ENCODE assay signal across 14 cellular contexts in the genomic region with DNA sequence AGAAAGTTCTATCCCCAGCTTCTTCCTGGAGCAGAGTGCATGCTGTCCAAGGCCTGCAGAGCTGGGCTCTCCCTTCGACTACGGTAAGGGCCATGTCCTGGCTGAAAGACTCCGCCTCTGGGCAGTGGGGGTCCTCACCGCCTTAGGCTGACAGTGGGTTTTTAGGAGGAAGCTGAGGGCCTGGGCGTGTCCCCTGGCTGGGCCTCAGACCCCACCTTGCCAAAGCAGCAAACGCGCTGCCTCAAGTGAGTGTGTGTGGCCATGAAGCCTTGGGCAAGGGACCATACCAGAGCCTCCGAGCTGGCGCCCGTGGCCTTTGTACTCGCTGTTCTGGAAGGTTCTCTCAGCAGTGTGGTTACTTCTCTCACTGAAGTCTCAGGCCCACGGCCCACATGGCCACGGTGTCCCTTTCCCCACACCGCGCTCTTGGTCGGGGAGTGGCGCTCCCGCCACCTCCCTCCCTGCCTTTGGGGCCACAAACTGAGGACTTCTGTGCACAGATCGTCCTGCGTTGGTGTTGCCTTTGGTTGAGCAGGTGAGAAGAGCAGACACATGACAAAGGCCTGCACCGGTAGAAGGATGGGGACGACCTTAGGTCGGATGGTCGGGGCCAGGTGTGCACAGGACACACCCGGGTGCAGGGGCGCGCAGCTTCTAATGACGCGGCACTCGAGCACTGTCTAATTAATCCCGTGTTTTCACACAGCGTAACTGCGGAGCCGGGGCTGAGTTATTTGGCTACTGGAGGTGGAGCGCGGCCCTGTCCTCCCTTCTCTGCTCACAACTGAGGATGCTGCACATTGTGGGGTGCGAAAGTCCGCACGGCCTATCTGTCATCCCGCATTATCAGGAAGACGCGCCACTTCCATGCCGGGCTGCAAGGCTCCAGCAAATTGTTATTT.
DNase-seq lines count a peak whose midpoint lies in the region; ATAC-seq and TF ChIP-seq lines count a peak whose summit lies in the region.
"Had no signal": no experiment of that assay in that cellular context is flagged by ENCODE, and none has a peak within 500 bp of the region (broad histone marks: within the 10 kb centered on the region; RNA-seq: fewer than 3 reads in every experiment).

No MANE protein-coding gene starts in this region.

- H2BK12ac ChIP-seq in neuronal stem cell (ENCODE audit: low read length) = no peak overlapping the region

- H3K4me3 ChIP-seq in neuronal stem cell (ENCODE audit: low read length in 2 of 2) = no peak overlapping the region

- peaks cover 3 to 9% of the 10 kb centered on the region in 2 donors for H3K9me3 ChIP-seq in neuronal stem cell (replicated peaks in 1 of 2; ENCODE audit: control insufficient read depth in 2 of 2, insufficient read depth in 1 of 2, low read depth in 1 of 2, low read length in 2 of 2)
- H3K9me3 ChIP-seq: Caco-2 had no signal

- H3K4ac ChIP-seq in neuronal stem cell (ENCODE audit: low read length) = no peak overlapping the region

- H3K18ac ChIP-seq in neuronal stem cell (ENCODE audit: low read length) = peak overlapping the region; percentile 77

- no peak for TF ChIP-seq CTCF in type B pancreatic cell (conservative IDR thresholded peaks at IDR 0.05)

- no peak overlapping the region for H2AFZ ChIP-seq in neuronal stem cell (ENCODE audit: low read length)

- no peak overlapping the region for H4K91ac ChIP-seq in neuronal stem cell (ENCODE audit: low read depth, low read length, poor library complexity)

- no CpG with 5 or more reads among the region's 43 CpGs for WGBS in neuronal stem cell (ENCODE audit: extremely low coverage in 2 of 2, insufficient read length in 2 of 2, insufficient replicate concordance in 1 of 2), 2 donors

- no peak overlapping the region for H3K23ac ChIP-seq in neuronal stem cell (ENCODE audit: low read depth, low read length, poor library complexity)

- H3K14ac ChIP-seq in neuronal stem cell (ENCODE audit: low read length) = peak overlapping the region; percentile 47

- H3K27me3 Mint-ChIP-seq in activated CD8-positive, alpha-beta memory T cell treated with anti-CD3 and anti-CD28 coated beads, Interleukin-2, amount 10 ng/mL, durations not matched to agents 7 days and 5 days = peaks cover 2% of the 10 kb centered on the region
- H3K27me3 Mint-ChIP-seq in type B pancreatic cell = no peaks in the 10 kb centered on the region
- no peaks in the 10 kb centered on the region for H3K27me3 Mint-ChIP-seq in activated T-cell treated with anti-CD3 and anti-CD28 coated beads, Interleukin-2, amount 50 U/mL, for 72 hours (ENCODE audit: low read depth)

- H3K79me1 ChIP-seq in neuronal stem cell (ENCODE audit: low read depth, low read length) = no peaks in the 10 kb centered on the region

- peaks cover 9% of the 10 kb centered on the region for H3K9me3 Mint-ChIP-seq in activated CD8-positive, alpha-beta memory T cell treated with anti-CD3 and anti-CD28 coated beads, Interleukin-2, amount 10 ng/mL, durations not matched to agents 7 days and 5 days (ENCODE audit: low read depth)
- H3K9me3 Mint-ChIP-seq in type B pancreatic cell = no peaks in the 10 kb centered on the region
- H3K9me3 Mint-ChIP-seq in activated T-cell treated with anti-CD3 and anti-CD28 coated beads, Interleukin-2, amount 50 U/mL, for 72 hours = peaks cover 5 to 6% of the 10 kb centered on the region in 2 donors
- H3K9me3 Mint-ChIP-seq: CD8-positive, alpha-beta memory T cell had no signal

- no peak overlapping the region for H3K27ac Mint-ChIP-seq in activated CD8-positive, alpha-beta memory T cell treated with anti-CD3 and anti-CD28 coated beads, Interleukin-2, amount 10 ng/mL, durations not matched to agents 7 days and 5 days
- H3K27ac Mint-ChIP-seq in type B pancreatic cell = no peak overlapping the region
- H3K27ac Mint-ChIP-seq in activated T-cell treated with anti-CD3 and anti-CD28 coated beads, Interleukin-2, amount 50 U/mL, for 72 hours = no peak overlapping the region
- H3K27ac Mint-ChIP-seq: CD14-positive monocyte, HFFc6 had no signal

- no peaks in the 10 kb centered on the region for H3K36me3 Mint-ChIP-seq in activated CD8-positive, alpha-beta memory T cell treated with anti-CD3 and anti-CD28 coated beads, Interleukin-2, amount 10 ng/mL, durations not matched to agents 7 days and 5 days
- H3K36me3 Mint-ChIP-seq in type B pancreatic cell = no peaks in the 10 kb centered on the region
- peaks cover 0 to 2% of the 10 kb centered on the region in 2 donors for H3K36me3 Mint-ChIP-seq in activated T-cell treated with anti-CD3 and anti-CD28 coated beads, Interleukin-2, amount 50 U/mL, for 72 hours (ENCODE audit: insufficient read depth in 2 of 2)
- H3K36me3 Mint-ChIP-seq: CD14-positive monocyte had no signal

- H2BK15ac ChIP-seq in neuronal stem cell (ENCODE audit: low read length) = no peak overlapping the region

- no peak overlapping the region for H4K8ac ChIP-seq in neuronal stem cell (ENCODE audit: low read depth, low read length)

- peak; percentile 42 for DNase-seq in activated CD8-positive, alpha-beta memory T cell treated with anti-CD3 and anti-CD28 coated beads for 24 hours
- DNase-seq in activated CD8-positive, alpha-beta memory T cell treated with anti-CD3 and anti-CD28 coated beads, Interleukin-2, amount 50 U/mL, for 4 hours = no peak
- DNase-seq in activated CD8-positive, alpha-beta memory T cell treated with anti-CD3 and anti-CD28 coated beads, Interleukin-2, amount 10 ng/mL, durations not matched to agents 7 days and 5 days = peak; percentile 34
- no peak for DNase-seq in neuronal stem cell (ENCODE audit: low spot score)
- peak; percentile 61 for DNase-seq in type B pancreatic cell (ENCODE audit: extremely low spot score, unreplicated experiment)
- no peak for DNase-seq in activated T-cell treated with anti-CD3 and anti-CD28 coated beads, Interleukin-2, amount 50 U/mL, for 72 hours
- no peak for DNase-seq in NOMO-1 (lab: John Stamatoyannopoulos, UW; ENCODE audit: unreplicated experiment in 2 of 2)
- DNase-seq: Caco-2; CD8-positive, alpha-beta memory T cell; HCEC 1CT; HFFc6 had no signal

- CTCF ChIA-PET in activated CD8-positive, alpha-beta memory T cell treated with anti-CD3 and anti-CD28 coated beads, Interleukin-2, amount 10 ng/mL, durations not matched to agents 7 days and 5 days (lab: Charles Lee) = no interaction called here

- no peak overlapping the region for H3K4me3 Mint-ChIP-seq in activated CD8-positive, alpha-beta memory T cell treated with anti-CD3 and anti-CD28 coated beads, Interleukin-2, amount 10 ng/mL, durations not matched to agents 7 days and 5 days
- H3K4me3 Mint-ChIP-seq in type B pancreatic cell = no peak overlapping the region
- no peak overlapping the region for H3K4me3 Mint-ChIP-seq in activated T-cell treated with anti-CD3 and anti-CD28 coated beads, Interleukin-2, amount 50 U/mL, for 72 hours
- H3K4me3 Mint-ChIP-seq: CD14-positive monocyte; CD8-positive, alpha-beta memory T cell; HFFc6 had no signal

- no peaks in the 10 kb centered on the region for H3K36me3 ChIP-seq in neuronal stem cell (replicated peaks in 1 of 2; ENCODE audit: control insufficient read depth in 2 of 2, insufficient read depth in 2 of 2, low read length in 2 of 2)

- no peak for ATAC-seq in activated CD8-positive, alpha-beta memory T cell treated with anti-CD3 and anti-CD28 coated beads, Interleukin-2, amount 10 ng/mL, durations not matched to agents 7 days and 5 days
- no peak for ATAC-seq in GM18520 (IDR thresholded peaks at IDR 0.05; ENCODE audit: unreplicated experiment)
- ATAC-seq in activated T-cell treated with anti-CD3 and anti-CD28 coated beads, Interleukin-2, amount 50 U/mL, for 72 hours (replicated peaks in 1 of 2) = no peak

- no peak overlapping the region for H3K27ac ChIP-seq in neuronal stem cell (replicated peaks; ENCODE audit: low read length)
- H3K27ac ChIP-seq: 22Rv1 had no signal

- H2BK5ac ChIP-seq in neuronal stem cell (ENCODE audit: low read length) = peak overlapping the region; percentile 7

- H3K9ac ChIP-seq in neuronal stem cell (ENCODE audit: low read depth, low read length, poor library complexity) = peak overlapping the region; percentile 63

- H2AK5ac ChIP-seq in neuronal stem cell (ENCODE audit: low read depth, low read length) = peak overlapping the region; percentile 9

- H3K4me1 Mint-ChIP-seq in activated CD8-positive, alpha-beta memory T cell treated with anti-CD3 and anti-CD28 coated beads, Interleukin-2, amount 10 ng/mL, durations not matched to agents 7 days and 5 days = no peaks in the 10 kb centered on the region
- H3K4me1 Mint-ChIP-seq in type B pancreatic cell (ENCODE audit: unreplicated experiment) = peaks cover 5% of the 10 kb centered on the region
- no peaks in the 10 kb centered on the region for H3K4me1 Mint-ChIP-seq in activated T-cell treated with anti-CD3 and anti-CD28 coated beads, Interleukin-2, amount 50 U/mL, for 72 hours (ENCODE audit: low read depth)
- H3K4me1 Mint-ChIP-seq: CD14-positive monocyte; CD8-positive, alpha-beta memory T cell had no signal

- no peaks in the 10 kb centered on the region for H3K27me3 ChIP-seq in neuronal stem cell (ENCODE audit: control insufficient read depth in 3 of 3, insufficient read depth in 3 of 3, low read depth in 1 of 3, low read length in 3 of 3)

- H3K4me2 ChIP-seq in neuronal stem cell (ENCODE audit: insufficient read depth, low read length, poor library complexity, severe bottlenecking) = no peak overlapping the region

- no peaks in the 10 kb centered on the region for H3K4me1 ChIP-seq in neuronal stem cell (ENCODE audit: control insufficient read depth in 2 of 2, insufficient read depth in 1 of 2, low read depth in 1 of 2, low read length in 2 of 2)
- H3K4me1 ChIP-seq: Caco-2 had no signal

- no peak overlapping the region for H2BK120ac ChIP-seq in neuronal stem cell (ENCODE audit: low read depth, low read length)

Comparison
In these comparisons a context has a peak if more than half of its experiments do, and no peak if none do; other contexts are left out.
1. DNase-seq: peak in activated CD8-positive, alpha-beta memory T cell treated with anti-CD3 and anti-CD28 coated beads for 24 hours (single experiment), activated CD8-positive, alpha-beta memory T cell treated with anti-CD3 and anti-CD28 coated beads, Interleukin-2, amount 10 ng/mL, durations not matched to agents 7 days and 5 days (single experiment) and type B pancreatic cell (single experiment); none in activated CD8-positive, alpha-beta memory T cell treated with anti-CD3 and anti-CD28 coated beads, Interleukin-2, amount 50 U/mL, for 4 hours (single experiment), neuronal stem cell (single experiment), activated T-cell treated with anti-CD3 and anti-CD28 coated beads, Interleukin-2, amount 50 U/mL, for 72 hours (0 of 2) and NOMO-1 (0 of 2).